1 cellular context compared by ENCODE assay signal in the genomic region with DNA sequence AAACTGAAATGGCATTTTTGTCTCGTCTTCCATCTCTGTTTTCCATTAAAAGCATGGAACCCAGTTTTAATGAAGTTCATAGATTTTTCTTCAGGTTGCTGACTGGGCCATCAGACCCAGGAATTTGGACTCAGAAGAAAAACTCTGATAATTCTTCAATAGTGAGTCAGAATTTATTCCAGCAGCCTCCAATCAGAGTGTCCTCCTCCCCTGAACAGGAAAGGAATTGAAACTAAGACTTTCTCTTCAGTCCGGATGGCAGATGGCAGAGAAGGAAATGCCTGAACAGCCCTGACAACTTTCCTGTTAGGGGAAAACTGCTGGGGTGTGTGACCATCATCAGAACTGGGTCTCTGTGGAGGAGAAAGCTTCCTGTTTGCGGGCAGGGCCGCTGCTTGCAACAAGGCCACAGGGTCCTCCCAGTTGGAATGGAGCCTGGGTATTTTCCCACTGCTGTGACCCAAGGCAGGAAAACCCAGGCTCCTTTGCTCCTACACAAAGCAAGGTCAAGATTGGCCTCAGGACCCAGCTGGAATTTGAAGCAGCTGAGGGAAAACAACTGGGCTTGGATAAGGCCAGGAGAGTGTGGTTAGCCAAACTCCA.
TF ChIP-seq lines count a peak whose summit lies in the region.

No MANE protein-coding gene starts in this region.

TF ChIP-seq in WTC11, 78 proteins besides CTCF, POLR2A, EP300 and RAD21 (continued from another document):
- TF ChIP-seq, protein P1, sequence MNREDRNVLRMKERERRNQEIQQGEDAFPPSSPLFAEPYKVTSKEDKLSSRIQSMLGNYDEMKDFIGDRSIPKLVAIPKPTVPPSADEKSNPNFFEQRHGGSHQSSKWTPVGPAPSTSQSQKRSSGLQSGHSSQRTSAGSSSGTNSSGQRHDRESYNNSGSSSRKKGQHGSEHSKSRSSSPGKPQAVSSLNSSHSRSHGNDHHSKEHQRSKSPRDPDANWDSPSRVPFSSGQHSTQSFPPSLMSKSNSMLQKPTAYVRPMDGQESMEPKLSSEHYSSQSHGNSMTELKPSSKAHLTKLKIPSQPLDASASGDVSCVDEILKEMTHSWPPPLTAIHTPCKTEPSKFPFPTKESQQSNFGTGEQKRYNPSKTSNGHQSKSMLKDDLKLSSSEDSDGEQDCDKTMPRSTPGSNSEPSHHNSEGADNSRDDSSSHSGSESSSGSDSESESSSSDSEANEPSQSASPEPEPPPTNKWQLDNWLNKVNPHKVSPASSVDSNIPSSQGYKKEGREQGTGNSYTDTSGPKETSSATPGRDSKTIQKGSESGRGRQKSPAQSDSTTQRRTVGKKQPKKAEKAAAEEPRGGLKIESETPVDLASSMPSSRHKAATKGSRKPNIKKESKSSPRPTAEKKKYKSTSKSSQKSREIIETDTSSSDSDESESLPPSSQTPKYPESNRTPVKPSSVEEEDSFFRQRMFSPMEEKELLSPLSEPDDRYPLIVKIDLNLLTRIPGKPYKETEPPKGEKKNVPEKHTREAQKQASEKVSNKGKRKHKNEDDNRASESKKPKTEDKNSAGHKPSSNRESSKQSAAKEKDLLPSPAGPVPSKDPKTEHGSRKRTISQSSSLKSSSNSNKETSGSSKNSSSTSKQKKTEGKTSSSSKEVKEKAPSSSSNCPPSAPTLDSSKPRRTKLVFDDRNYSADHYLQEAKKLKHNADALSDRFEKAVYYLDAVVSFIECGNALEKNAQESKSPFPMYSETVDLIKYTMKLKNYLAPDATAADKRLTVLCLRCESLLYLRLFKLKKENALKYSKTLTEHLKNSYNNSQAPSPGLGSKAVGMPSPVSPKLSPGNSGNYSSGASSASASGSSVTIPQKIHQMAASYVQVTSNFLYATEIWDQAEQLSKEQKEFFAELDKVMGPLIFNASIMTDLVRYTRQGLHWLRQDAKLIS (CRISPR knock-in tag; IDR thresholded peaks at IDR 0.05; ENCODE audit: borderline replicate concordance) = no peak
- TF ChIP-seq, protein P2, sequence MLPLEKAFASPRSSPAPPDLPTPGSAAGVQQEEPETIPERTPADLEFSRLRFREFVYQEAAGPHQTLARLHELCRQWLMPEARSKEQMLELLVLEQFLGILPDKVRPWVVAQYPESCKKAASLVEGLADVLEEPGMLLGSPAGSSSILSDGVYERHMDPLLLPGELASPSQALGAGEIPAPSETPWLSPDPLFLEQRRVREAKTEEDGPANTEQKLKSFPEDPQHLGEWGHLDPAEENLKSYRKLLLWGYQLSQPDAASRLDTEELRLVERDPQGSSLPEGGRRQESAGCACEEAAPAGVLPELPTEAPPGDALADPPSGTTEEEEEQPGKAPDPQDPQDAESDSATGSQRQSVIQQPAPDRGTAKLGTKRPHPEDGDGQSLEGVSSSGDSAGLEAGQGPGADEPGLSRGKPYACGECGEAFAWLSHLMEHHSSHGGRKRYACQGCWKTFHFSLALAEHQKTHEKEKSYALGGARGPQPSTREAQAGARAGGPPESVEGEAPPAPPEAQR (CRISPR knock-in tag; IDR thresholded peaks at IDR 0.05) = no peak
- TF ChIP-seq GTF2I (CRISPR knock-in tag; conservative IDR thresholded peaks at IDR 0.05) (no peak), ATF3 (CRISPR knock-in tag; conservative IDR thresholded peaks at IDR 0.05) (no peak), NFE2L1 (CRISPR knock-in tag; IDR thresholded peaks at IDR 0.05) (no peak), ATF6 (CRISPR knock-in tag; IDR thresholded peaks at IDR 0.05) (no peak), GRHL2 (CRISPR knock-in tag; IDR thresholded peaks at IDR 0.05; ENCODE audit: insufficient replicate concordance, severe bottlenecking) (no peak)
